8 cellular contexts compared by ENCODE assay signal in the genomic region with DNA sequence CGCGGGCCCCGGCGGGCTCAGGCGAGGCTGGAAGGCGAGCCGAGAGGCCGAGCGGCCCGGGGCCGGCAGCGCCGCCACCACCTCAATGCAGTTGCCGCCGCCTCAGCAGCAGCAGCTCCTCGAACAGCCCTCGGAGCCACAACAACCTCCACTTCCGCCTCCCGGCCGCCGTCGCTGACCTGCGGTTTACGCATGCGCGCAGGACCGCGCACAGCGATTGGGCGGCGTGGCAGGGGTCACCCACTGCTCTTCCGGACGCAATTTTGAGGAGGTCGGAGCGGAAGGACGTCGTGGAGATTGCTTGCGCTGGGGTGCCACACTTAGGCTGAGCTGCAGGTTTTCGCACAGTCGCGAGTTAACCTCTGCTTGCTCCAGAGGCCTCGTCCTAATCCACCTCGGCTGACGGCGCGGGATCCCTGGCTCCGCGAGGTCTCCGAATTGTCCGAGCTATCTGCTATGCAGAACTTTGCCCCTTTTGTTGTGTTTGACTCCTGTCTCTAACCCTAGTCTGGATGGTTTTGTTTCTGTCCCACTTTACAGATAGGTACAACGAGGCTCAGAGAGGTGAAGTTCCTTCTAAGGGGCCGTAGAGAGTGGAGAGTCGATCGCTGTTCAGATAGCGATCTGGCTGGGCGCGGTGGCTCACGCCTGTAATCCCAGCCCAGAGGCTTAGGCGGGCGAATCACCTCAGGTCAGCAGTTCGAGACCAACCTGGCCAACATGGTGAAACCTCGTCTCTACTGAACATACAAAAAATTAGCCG.
A peak's percentile ranks its signal among the peaks of the same experiment; 100 is the strongest.
DNase-seq lines count a peak whose midpoint lies in the region; ATAC-seq and FAIRE-seq lines count a peak whose summit lies in the region.

A gene (plus strand): TSS at position 243 of the 763 bp plus-strand sequence. CDS start 6,657 bp downstream, outside the sequence.
A gene with protein sequence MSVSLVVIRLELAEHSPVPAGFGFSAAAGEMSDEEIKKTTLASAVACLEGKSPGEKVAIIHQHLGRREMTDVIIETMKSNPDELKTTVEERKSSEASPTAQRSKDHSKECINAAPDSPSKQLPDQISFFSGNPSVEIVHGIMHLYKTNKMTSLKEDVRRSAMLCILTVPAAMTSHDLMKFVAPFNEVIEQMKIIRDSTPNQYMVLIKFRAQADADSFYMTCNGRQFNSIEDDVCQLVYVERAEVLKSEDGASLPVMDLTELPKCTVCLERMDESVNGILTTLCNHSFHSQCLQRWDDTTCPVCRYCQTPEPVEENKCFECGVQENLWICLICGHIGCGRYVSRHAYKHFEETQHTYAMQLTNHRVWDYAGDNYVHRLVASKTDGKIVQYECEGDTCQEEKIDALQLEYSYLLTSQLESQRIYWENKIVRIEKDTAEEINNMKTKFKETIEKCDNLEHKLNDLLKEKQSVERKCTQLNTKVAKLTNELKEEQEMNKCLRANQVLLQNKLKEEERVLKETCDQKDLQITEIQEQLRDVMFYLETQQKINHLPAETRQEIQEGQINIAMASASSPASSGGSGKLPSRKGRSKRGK (minus strand): TSS at position 146 of the 763 bp plus-strand sequence. CDS start 164 bp downstream, outside the sequence.

- peak within 1 kb of the TSS; percentile 98 to 99 for H3K27ac Mint-ChIP-seq in effector memory CD8-positive, alpha-beta T cell

- peak; percentile 86 for ATAC-seq in GM21367 (IDR thresholded peaks at IDR 0.05; ENCODE audit: unreplicated experiment)
- peak; percentile 93 for ATAC-seq in effector memory CD8-positive, alpha-beta T cell (replicated peaks)

- H3K4me1 Mint-ChIP-seq in effector memory CD8-positive, alpha-beta T cell (ENCODE audit: low read depth in 2 of 2) = peaks cover 33% of the 10 kb centered on the region in 2 donors

- no peaks in the 10 kb centered on the region for H3K27me3 Mint-ChIP-seq in effector memory CD8-positive, alpha-beta T cell

- peak within 1 kb of the TSS; percentile 98 to 99 for H3K4me3 Mint-ChIP-seq in effector memory CD8-positive, alpha-beta T cell

- H3K9me3 Mint-ChIP-seq in effector memory CD8-positive, alpha-beta T cell = no peaks in the 10 kb centered on the region

- FAIRE-seq in HTR-8/SVneo (lab: Jason Lieb, UNC) = peak; percentile 95

- peak; percentile 91 for DNase-seq in COR-L47 (lab: John Stamatoyannopoulos, UW)
- DNase-seq in HTR-8/SVneo (ENCODE audit: insufficient read length, low spot score) = peak; percentile 97
- peak; percentile 94 for DNase-seq in NOMO-1 treated with DMSO at 0.1 percent for 48 hours (lab: John Stamatoyannopoulos, UW; ENCODE audit: unreplicated experiment)
- DNase-seq in activated CD8-positive, alpha-beta memory T cell treated with anti-CD3 and anti-CD28 coated beads for 4 hours (ENCODE audit: low read depth in 2 of 2) = peak; percentile 82 to 90
- peak; percentile 91 to 94 (median 94) for DNase-seq in effector memory CD8-positive, alpha-beta T cell
- peak; percentile 94 for DNase-seq in medulla oblongata (ENCODE audit: extremely low spot score)
- DNase-seq in stimulated activated CD4-positive, alpha-beta T cell treated with anti-CD3 and anti-CD28 coated beads, TNF-alpha, amount 100 ng/mL, for 48 hours (ENCODE audit: low read depth in 3 of 3) = peak; percentile 84 to 89 (median 87)

- peaks cover 42% of the 10 kb centered on the region for H3K36me3 Mint-ChIP-seq in effector memory CD8-positive, alpha-beta T cell (ENCODE audit: insufficient read depth)

Comparison
In these comparisons a context has a peak if more than half of its experiments do, and no peak if none do; other contexts are left out.
1. Peak in every context shown above with its lines: DNase-seq and ATAC-seq.